Comparison of ENCODE assay signal across 7 cellular contexts in genomic region chr17:81868674-81869220, GRCh38. TPM values are rescaled to one million over a fixed set of nuclear protein-coding genes. Genes with fewer than 3 reads are reported as not detected.
DNase-seq lines count a peak whose midpoint lies in the region; ATAC-seq, FAIRE-seq and TF ChIP-seq lines count a peak whose summit lies in the region.
"Had no signal": no experiment of that assay in that cellular context is flagged by ENCODE, and none has a peak within 500 bp of the region (broad histone marks: within the 10 kb centered on the region; RNA-seq: fewer than 3 reads in every experiment).

No MANE protein-coding gene starts in this region.

- TF ChIP-seq RAD21 in HepG2 (CRISPR knock-in tag; IDR thresholded peaks at IDR 0.05) = no peak

- BruUV-seq in HepG2 (replicated peaks; lab: Mats Ljungman, UMichigan) = TSS peak; percentile 60

- in situ Hi-C loops in HepG2 (cut with HindIII; ENCODE audit: extremely low pct_ligation_motif_present, low pct_unique_long_range_greater_than_20kb) = no loop called here

- DNase-seq in H4 (ENCODE audit: low spot score) (peak; percentile 79), WERI-Rb-1 (peak; percentile 66), HepG2 (ENCODE audit: low spot score) (peak; percentile 59), GDM1 (lab: John Stamatoyannopoulos, UW) (no peak)

- H3K9ac ChIP-seq in HepG2 (ENCODE audit: insufficient read depth, low read depth, low read length) = peak overlapping the region; percentile 88; the same call in 1 of the 2 replicates

- POLR2A ChIA-PET in HepG2 (lab: Yijun Ruan, JAX) = interaction anchor here (0.7 to 2.7 kb wide), 10 partner anchors 7 to 164 kb away, joined by 3 to 26 read pairs (median 7); partner anchors contain the start of genes CENPX, LRRC45, MAFG and NPB

- no peak for TF ChIP-seq EP300 in HepG2 (IDR thresholded peaks at IDR 0.05; ENCODE audit: low read depth in 2 of 2, low read length in 2 of 2)
- TF ChIP-seq EP300 in HepG2 (CRISPR knock-in tag; IDR thresholded peaks at IDR 0.05; ENCODE audit: borderline replicate concordance) = no peak

- CTCF ChIA-PET in HepG2 (lab: Yijun Ruan, JAX; ENCODE audit: low intra/inter-chr PET ratio, low total read pairs) = no interaction called here

- peak overlapping the region; percentile 75 for H3K4me2 ChIP-seq in HepG2 (ENCODE audit: low read depth, low read length)

- peaks cover 51% of the 10 kb centered on the region; the same call in 1 of the 2 replicates for H4K20me1 ChIP-seq in HepG2 (ENCODE audit: insufficient read depth, low read length)

- peak overlapping the region; percentile 56 for H3K27ac ChIP-seq in WERI-Rb-1
- peak overlapping the region; percentile 80 for H3K27ac ChIP-seq in HepG2 (ENCODE audit: extremely low read length, insufficient read depth, low read length)

- H3K9me3 ChIP-seq in WERI-Rb-1 (ENCODE audit: severe bottlenecking) (no peaks in the 10 kb centered on the region), HepG2 (ENCODE audit: low read length) (no peaks in the 10 kb centered on the region)

- TF ChIP-seq POLR2A in HepG2 (IDR thresholded peaks at IDR 0.05; ENCODE audit: insufficient read depth in 1 of 2, low read depth in 2 of 2, low read length in 2 of 2) = peak in 1 of 2 experiments; percentile 83; a peak in 2 of 4 replicates

- 88% methylated on average over 30 of the region's 30 CpGs for WGBS in HepG2 (ENCODE audit: low lambda C conversion rate)

- TF ChIP-seq CTCF in WERI-Rb-1 (IDR thresholded peaks at IDR 0.05; ENCODE audit: low read depth, low read length) (no peak), HepG2 (CRISPR knock-in tag; IDR thresholded peaks at IDR 0.05) (no peak)

- peaks cover 81% of the 10 kb centered on the region for H3K4me1 ChIP-seq in HepG2 (ENCODE audit: insufficient read depth, low read length)

- H3K4me3 ChIP-seq in WERI-Rb-1 (ENCODE audit: low read depth, low read length) = no peak overlapping the region
- peak overlapping the region in 1 of 3 experiments; percentile 85; a peak in 2 of 6 replicates for H3K4me3 ChIP-seq in HepG2 (replicated peaks in 1 of 3; ENCODE audit: insufficient read depth in 1 of 3, low read depth in 2 of 3, low read length in 3 of 3)

- FAIRE-seq in HepG2 (lab: Jason Lieb, UNC) = no peak

- intact Hi-C loops in HepG2 (cut with micrococcal nuclease; ENCODE audit: unreplicated experiment) = loop anchor here (5.0 kb wide), 1 partner anchor 154 kb away; the partner anchor contains the start of genes CENPX and LRRC45

- peaks cover 32% of the 10 kb centered on the region for H3K79me2 ChIP-seq in HepG2 (ENCODE audit: insufficient read depth, low read length)

- no peaks in the 10 kb centered on the region for H3K27me3 ChIP-seq in WERI-Rb-1 (ENCODE audit: insufficient read depth, low read depth, severe bottlenecking)
- H3K27me3 ChIP-seq in HepG2 (ENCODE audit: control insufficient read depth in 1 of 2, insufficient read depth in 2 of 2, low read length in 2 of 2) = no peaks in the 10 kb centered on the region

- peaks cover 51% of the 10 kb centered on the region for H3K36me3 ChIP-seq in WERI-Rb-1
- peaks cover 16 to 29% of the 10 kb centered on the region in 2 experiments for H3K36me3 ChIP-seq in HepG2 (replicated peaks in 1 of 2; ENCODE audit: control insufficient read depth in 1 of 2, insufficient read depth in 2 of 2, low read length in 2 of 2)

- no peak overlapping the region for H2AFZ ChIP-seq in HepG2 (ENCODE audit: low read length)

- ATAC-seq in HepG2 (peak; percentile 13), HG03135 (IDR thresholded peaks at IDR 0.05; ENCODE audit: unreplicated experiment) (no peak), HG02884 (IDR thresholded peaks at IDR 0.05; ENCODE audit: unreplicated experiment) (no peak)

RNA-seq across cellular contexts. Expression of gene ARHGDIA, which starts 2.4 kb away (rescaled TPM):
- total RNA-seq in H4 (2014; rRNA removed; shearing (Covaris generic)) = 78.2 and 78.9 TPM in 2 replicates
- total RNA-seq in HepG2 (2016; rRNA removed; fragmentation: Illumina TruSeq; extraction: Trizol) = 64.0 and 120 TPM in 2 replicates
- total RNA-seq in HepG2 (2016; cell fraction: cytosol; rRNA removed; fragmentation: Illumina TruSeq; extraction: Trizol; ENCODE audit: low read depth) = 25.7 and 26.7 TPM in 2 replicates
- total RNA-seq in HepG2 (2016; cell fraction: insoluble cytoplasmic fraction; rRNA removed; fragmentation: Illumina TruSeq; extraction: Trizol) = 73.7 and 111 TPM in 2 replicates
- total RNA-seq in HepG2 (2016; cell fraction: membrane; rRNA removed; fragmentation: Illumina TruSeq; extraction: Trizol) = 68.1 and 73.5 TPM in 2 replicates
- total RNA-seq in HepG2 (2016; cell fraction: nucleus; rRNA removed; fragmentation: Illumina TruSeq; extraction: Trizol) = 66.3 and 84.1 TPM in 2 replicates
- 40.0 and 52.1 TPM in 2 replicates for polyA plus RNA-seq in HepG2 (2011; rRNA removed)
- 61.3 and 96.2 TPM in 2 replicates for polyA plus RNA-seq in HepG2 (2011; cell fraction: cytosol; rRNA removed)
- 174 and 191 TPM in 2 replicates for polyA plus RNA-seq in HepG2 (2011; cell fraction: nucleus; rRNA removed)
- polyA plus RNA-seq in HepG2 (2012) = 159 and 169 TPM in 2 replicates
- polyA plus RNA-seq in HepG2 (2016; cell fraction: cytosol; fragmentation: Illumina TruSeq; extraction: Trizol; ENCODE audit: low read depth) = 89.7 and 102 TPM in 2 replicates
- 221 and 287 TPM in 2 replicates for polyA plus RNA-seq in HepG2 (2016; cell fraction: insoluble cytoplasmic fraction; fragmentation: Illumina TruSeq; extraction: Trizol; ENCODE audit: low read depth)
- polyA plus RNA-seq in HepG2 (2016; cell fraction: membrane; fragmentation: Illumina TruSeq; extraction: Trizol; ENCODE audit: low read depth) = 171 and 188 TPM in 2 replicates
- 248 and 249 TPM in 2 replicates for polyA plus RNA-seq in HepG2 (2016; cell fraction: nucleus; fragmentation: Illumina TruSeq; extraction: Trizol; ENCODE audit: insufficient read depth, low read depth)
- 35.7 and 46.7 TPM in 2 replicates for polyA minus RNA-seq in HepG2 (2011; rRNA and poly(A)+ RNA removed; ENCODE audit: low replicate concordance)
- polyA minus RNA-seq in HepG2 (2011; cell fraction: cytosol; rRNA and poly(A)+ RNA removed) = 54.0 and 54.8 TPM in 2 replicates
- 52.7 and 57.6 TPM in 2 replicates for polyA minus RNA-seq in HepG2 (2011; cell fraction: nucleus; rRNA and poly(A)+ RNA removed)

RNA-seq across cellular contexts. Expression of gene P4HB, which starts 8.4 kb away (rescaled TPM):
- total RNA-seq in H4 (2014; rRNA removed; shearing (Covaris generic)) = 921 and 1,439 TPM in 2 replicates
- 337 and 782 TPM in 2 replicates for total RNA-seq in HepG2 (2016; rRNA removed; fragmentation: Illumina TruSeq; extraction: Trizol)
- total RNA-seq in HepG2 (2016; cell fraction: cytosol; rRNA removed; fragmentation: Illumina TruSeq; extraction: Trizol; ENCODE audit: low read depth) = 162 and 167 TPM in 2 replicates
- total RNA-seq in HepG2 (2016; cell fraction: insoluble cytoplasmic fraction; rRNA removed; fragmentation: Illumina TruSeq; extraction: Trizol) = 282 and 813 TPM in 2 replicates
- 299 and 300 TPM in 2 replicates for total RNA-seq in HepG2 (2016; cell fraction: membrane; rRNA removed; fragmentation: Illumina TruSeq; extraction: Trizol)
- total RNA-seq in HepG2 (2016; cell fraction: nucleus; rRNA removed; fragmentation: Illumina TruSeq; extraction: Trizol) = 801 and 884 TPM in 2 replicates
- polyA plus RNA-seq in HepG2 (2011; rRNA removed) = 181 and 185 TPM in 2 replicates
- 150 and 176 TPM in 2 replicates for polyA plus RNA-seq in HepG2 (2011; cell fraction: cytosol; rRNA removed)
- 517 and 557 TPM in 2 replicates for polyA plus RNA-seq in HepG2 (2011; cell fraction: nucleus; rRNA removed)
- 1,462 and 1,524 TPM in 2 replicates for polyA plus RNA-seq in HepG2 (2012)
- polyA plus RNA-seq in HepG2 (2016; cell fraction: cytosol; fragmentation: Illumina TruSeq; extraction: Trizol; ENCODE audit: low read depth) = 236 TPM in 2 replicates
- polyA plus RNA-seq in HepG2 (2016; cell fraction: insoluble cytoplasmic fraction; fragmentation: Illumina TruSeq; extraction: Trizol; ENCODE audit: low read depth) = 494 and 566 TPM in 2 replicates
- polyA plus RNA-seq in HepG2 (2016; cell fraction: membrane; fragmentation: Illumina TruSeq; extraction: Trizol; ENCODE audit: low read depth) = 378 and 399 TPM in 2 replicates
- 2,290 and 2,428 TPM in 2 replicates for polyA plus RNA-seq in HepG2 (2016; cell fraction: nucleus; fragmentation: Illumina TruSeq; extraction: Trizol; ENCODE audit: insufficient read depth, low read depth)
- 90.8 and 213 TPM in 2 replicates for polyA minus RNA-seq in HepG2 (2011; rRNA and poly(A)+ RNA removed; ENCODE audit: low replicate concordance)
- 303 and 378 TPM in 2 replicates for polyA minus RNA-seq in HepG2 (2011; cell fraction: cytosol; rRNA and poly(A)+ RNA removed)
- polyA minus RNA-seq in HepG2 (2011; cell fraction: nucleus; rRNA and poly(A)+ RNA removed) = 250 and 278 TPM in 2 replicates

RNA-seq across cellular contexts. Expression of gene ALYREF, which starts 22.6 kb away (rescaled TPM):
- 149 and 166 TPM in 2 replicates for total RNA-seq in H4 (2014; rRNA removed; shearing (Covaris generic))
- 264 and 269 TPM in 2 replicates for total RNA-seq in HepG2 (2016; rRNA removed; fragmentation: Illumina TruSeq; extraction: Trizol)
- 86.2 and 89.3 TPM in 2 replicates for total RNA-seq in HepG2 (2016; cell fraction: cytosol; rRNA removed; fragmentation: Illumina TruSeq; extraction: Trizol; ENCODE audit: low read depth)
- total RNA-seq in HepG2 (2016; cell fraction: insoluble cytoplasmic fraction; rRNA removed; fragmentation: Illumina TruSeq; extraction: Trizol) = 272 and 275 TPM in 2 replicates
- total RNA-seq in HepG2 (2016; cell fraction: membrane; rRNA removed; fragmentation: Illumina TruSeq; extraction: Trizol) = 108 and 110 TPM in 2 replicates
- 101 and 105 TPM in 2 replicates for total RNA-seq in HepG2 (2016; cell fraction: nucleus; rRNA removed; fragmentation: Illumina TruSeq; extraction: Trizol)
- 58.4 and 59.8 TPM in 2 replicates for polyA plus RNA-seq in HepG2 (2011; rRNA removed)
- 45.3 and 72.1 TPM in 2 replicates for polyA plus RNA-seq in HepG2 (2011; cell fraction: cytosol; rRNA removed)
- polyA plus RNA-seq in HepG2 (2011; cell fraction: nucleus; rRNA removed) = 54.3 and 67.4 TPM in 2 replicates
- polyA plus RNA-seq in HepG2 (2012) = 42.1 and 68.4 TPM in 2 replicates
- 78.5 and 81.9 TPM in 2 replicates for polyA plus RNA-seq in HepG2 (2016; cell fraction: cytosol; fragmentation: Illumina TruSeq; extraction: Trizol; ENCODE audit: low read depth)
- polyA plus RNA-seq in HepG2 (2016; cell fraction: insoluble cytoplasmic fraction; fragmentation: Illumina TruSeq; extraction: Trizol; ENCODE audit: low read depth) = 267 TPM in 2 replicates
- 83.5 and 93.6 TPM in 2 replicates for polyA plus RNA-seq in HepG2 (2016; cell fraction: membrane; fragmentation: Illumina TruSeq; extraction: Trizol; ENCODE audit: low read depth)
- 158 and 162 TPM in 2 replicates for polyA plus RNA-seq in HepG2 (2016; cell fraction: nucleus; fragmentation: Illumina TruSeq; extraction: Trizol; ENCODE audit: insufficient read depth, low read depth)
- 80.4 and 133 TPM in 2 replicates for polyA minus RNA-seq in HepG2 (2011; rRNA and poly(A)+ RNA removed; ENCODE audit: low replicate concordance)
- 40.2 and 48.3 TPM in 2 replicates for polyA minus RNA-seq in HepG2 (2011; cell fraction: cytosol; rRNA and poly(A)+ RNA removed)
- polyA minus RNA-seq in HepG2 (2011; cell fraction: nucleus; rRNA and poly(A)+ RNA removed) = 44.9 and 56.4 TPM in 2 replicates

RNA-seq across cellular contexts. Expression of gene ANAPC11, which starts 22.8 kb away (rescaled TPM):
- total RNA-seq in H4 (2014; rRNA removed; shearing (Covaris generic)) = 189 and 222 TPM in 2 replicates
- 114 and 127 TPM in 2 replicates for total RNA-seq in HepG2 (2016; rRNA removed; fragmentation: Illumina TruSeq; extraction: Trizol)
- total RNA-seq in HepG2 (2016; cell fraction: cytosol; rRNA removed; fragmentation: Illumina TruSeq; extraction: Trizol; ENCODE audit: low read depth) = 131 and 197 TPM in 2 replicates
- 108 and 128 TPM in 2 replicates for total RNA-seq in HepG2 (2016; cell fraction: insoluble cytoplasmic fraction; rRNA removed; fragmentation: Illumina TruSeq; extraction: Trizol)
- total RNA-seq in HepG2 (2016; cell fraction: membrane; rRNA removed; fragmentation: Illumina TruSeq; extraction: Trizol) = 131 and 179 TPM in 2 replicates
- total RNA-seq in HepG2 (2016; cell fraction: nucleus; rRNA removed; fragmentation: Illumina TruSeq; extraction: Trizol) = 50.9 and 64.4 TPM in 2 replicates
- polyA plus RNA-seq in HepG2 (2011; rRNA removed) = 235 and 250 TPM in 2 replicates
- 444 and 596 TPM in 2 replicates for polyA plus RNA-seq in HepG2 (2011; cell fraction: cytosol; rRNA removed)
- polyA plus RNA-seq in HepG2 (2011; cell fraction: nucleus; rRNA removed) = 192 and 202 TPM in 2 replicates
- 95.6 and 161 TPM in 2 replicates for polyA plus RNA-seq in HepG2 (2012)
- polyA plus RNA-seq in HepG2 (2016; cell fraction: cytosol; fragmentation: Illumina TruSeq; extraction: Trizol; ENCODE audit: low read depth) = 209 and 306 TPM in 2 replicates
- 119 and 120 TPM in 2 replicates for polyA plus RNA-seq in HepG2 (2016; cell fraction: insoluble cytoplasmic fraction; fragmentation: Illumina TruSeq; extraction: Trizol; ENCODE audit: low read depth)
- 162 and 209 TPM in 2 replicates for polyA plus RNA-seq in HepG2 (2016; cell fraction: membrane; fragmentation: Illumina TruSeq; extraction: Trizol; ENCODE audit: low read depth)
- polyA plus RNA-seq in HepG2 (2016; cell fraction: nucleus; fragmentation: Illumina TruSeq; extraction: Trizol; ENCODE audit: insufficient read depth, low read depth) = 107 and 109 TPM in 2 replicates
- polyA minus RNA-seq in HepG2 (2011; rRNA and poly(A)+ RNA removed; ENCODE audit: low replicate concordance) = 68.6 and 147 TPM in 2 replicates
- 32.2 and 42.7 TPM in 2 replicates for polyA minus RNA-seq in HepG2 (2011; cell fraction: cytosol; rRNA and poly(A)+ RNA removed)
- 23.0 and 25.9 TPM in 2 replicates for polyA minus RNA-seq in HepG2 (2011; cell fraction: nucleus; rRNA and poly(A)+ RNA removed)

RNA-seq across cellular contexts. Expression of gene NPB, which starts 33.3 kb away (rescaled TPM):
- 0.04 TPM in 1 of 2 replicates, not detected in the other for total RNA-seq in H4 (2014; rRNA removed; shearing (Covaris generic))
- 0.56 and 0.93 TPM in 2 replicates for total RNA-seq in HepG2 (2016; rRNA removed; fragmentation: Illumina TruSeq; extraction: Trizol)
- total RNA-seq in HepG2 (2016; cell fraction: cytosol; rRNA removed; fragmentation: Illumina TruSeq; extraction: Trizol; ENCODE audit: low read depth) = 0.97 and 1.1 TPM in 2 replicates
- total RNA-seq in HepG2 (2016; cell fraction: insoluble cytoplasmic fraction; rRNA removed; fragmentation: Illumina TruSeq; extraction: Trizol) = 0.34 and 0.69 TPM in 2 replicates
- 0.59 and 0.69 TPM in 2 replicates for total RNA-seq in HepG2 (2016; cell fraction: membrane; rRNA removed; fragmentation: Illumina TruSeq; extraction: Trizol)
- 0.31 and 0.44 TPM in 2 replicates for total RNA-seq in HepG2 (2016; cell fraction: nucleus; rRNA removed; fragmentation: Illumina TruSeq; extraction: Trizol)
- polyA plus RNA-seq in HepG2 (2011; rRNA removed) = 0.11 and 0.22 TPM in 2 replicates
- 0.59 and 0.70 TPM in 2 replicates for polyA plus RNA-seq in HepG2 (2011; cell fraction: cytosol; rRNA removed)
- 0.52 and 0.66 TPM in 2 replicates for polyA plus RNA-seq in HepG2 (2011; cell fraction: nucleus; rRNA removed)
- 1.6 TPM in 1 of 2 replicates, not detected in the other for polyA plus RNA-seq in HepG2 (2012)
- 1.2 and 1.7 TPM in 2 replicates for polyA plus RNA-seq in HepG2 (2016; cell fraction: cytosol; fragmentation: Illumina TruSeq; extraction: Trizol; ENCODE audit: low read depth)
- 0.17 and 0.43 TPM in 2 replicates for polyA plus RNA-seq in HepG2 (2016; cell fraction: insoluble cytoplasmic fraction; fragmentation: Illumina TruSeq; extraction: Trizol; ENCODE audit: low read depth)
- polyA plus RNA-seq in HepG2 (2016; cell fraction: membrane; fragmentation: Illumina TruSeq; extraction: Trizol; ENCODE audit: low read depth) = 0.80 and 0.88 TPM in 2 replicates
- 1.3 TPM in 1 of 2 replicates, not detected in the other for polyA plus RNA-seq in HepG2 (2016; cell fraction: nucleus; fragmentation: Illumina TruSeq; extraction: Trizol; ENCODE audit: insufficient read depth, low read depth)
- 0.80 and 1.6 TPM in 2 replicates for polyA minus RNA-seq in HepG2 (2011; rRNA and poly(A)+ RNA removed; ENCODE audit: low replicate concordance)
- 0.53 TPM in 1 of 2 replicates, not detected in the other for polyA minus RNA-seq in HepG2 (2011; cell fraction: cytosol; rRNA and poly(A)+ RNA removed)
- polyA minus RNA-seq in HepG2 (2011; cell fraction: nucleus; rRNA and poly(A)+ RNA removed) = 0.26 and 0.75 TPM in 2 replicates
- total RNA-seq: dermis microvascular lymphatic vessel endothelial cell had no signal
